ENCODE assay signal across 11 cellular contexts in the genomic region with DNA sequence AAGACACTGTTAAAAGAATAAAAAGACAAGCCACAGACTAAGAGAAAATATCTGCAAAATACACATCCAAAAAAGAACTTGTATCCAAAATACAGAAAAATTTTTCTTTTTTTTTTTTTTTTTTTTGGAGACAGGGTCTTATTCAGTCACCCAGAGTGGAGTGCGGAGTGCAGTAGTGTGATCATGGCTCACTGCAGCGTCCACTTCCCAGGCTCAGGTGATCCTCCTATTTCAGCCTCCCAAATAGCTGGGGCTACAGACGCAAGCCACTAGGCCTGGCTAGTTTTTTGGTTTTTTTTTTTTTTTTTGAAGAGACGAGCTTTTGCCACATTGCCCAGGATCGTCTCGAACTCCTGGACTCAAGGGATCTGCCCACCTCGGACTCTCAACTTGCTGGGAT. TPM values are rescaled to one million over a fixed set of nuclear protein-coding genes. Genes with fewer than 3 reads are reported as not detected.
A peak's percentile ranks its signal among the peaks of the same experiment; 100 is the strongest.
DNase-seq lines count a peak whose midpoint lies in the region; ATAC-seq and TF ChIP-seq lines count a peak whose summit lies in the region.
"Had no signal": no experiment of that assay in that cellular context is flagged by ENCODE, and none has a peak within 500 bp of the region (broad histone marks: within the 10 kb centered on the region; RNA-seq: fewer than 3 reads in every experiment).

No MANE protein-coding gene starts in this region.

- no peak for TF ChIP-seq POLR2A in esophagus squamous epithelium (IDR thresholded peaks at IDR 0.05)

- H3K27ac ChIP-seq in BLaER1, result no peak overlapping the region
- no peak overlapping the region for H3K27ac ChIP-seq in hepatocyte
- no peak overlapping the region for H3K27ac ChIP-seq in esophagus squamous epithelium

- TF ChIP-seq CTCF in hepatocyte (IDR thresholded peaks at IDR 0.05; ENCODE audit: poor library complexity) (no peak), esophagus squamous epithelium (IDR thresholded peaks at IDR 0.05) (no peak), Caco-2 (IDR thresholded peaks at IDR 0.05; ENCODE audit: insufficient read depth in 1 of 2, low read depth in 1 of 2, low read length in 1 of 2, severe bottlenecking in 1 of 2, unreplicated experiment in 1 of 2) (no peak)

- H3K4me1 Mint-ChIP-seq in activated CD4-positive, alpha-beta memory T cell treated with anti-CD3 and anti-CD28 coated beads for 36 hours (ENCODE audit: low read depth), result peaks cover 48% of the 10 kb centered on the region
- H3K4me1 Mint-ChIP-seq in Caco-2 (ENCODE audit: low read depth, unreplicated experiment), result no peaks in the 10 kb centered on the region

- no peaks in the 10 kb centered on the region for H3K9me3 Mint-ChIP-seq in activated CD4-positive, alpha-beta memory T cell treated with anti-CD3 and anti-CD28 coated beads for 36 hours
- H3K9me3 Mint-ChIP-seq in Caco-2 (ENCODE audit: unreplicated experiment), result no peaks in the 10 kb centered on the region

- peaks cover 24% of the 10 kb centered on the region; the same call in 1 of the 2 replicates for H3K36me3 ChIP-seq in BLaER1
- H3K36me3 ChIP-seq in hepatocyte (replicated peaks; ENCODE audit: insufficient read depth, low read depth), result no peaks in the 10 kb centered on the region
- peaks cover 0 to 6% (median 0%) of the 10 kb centered on the region in 3 donors for H3K36me3 ChIP-seq in esophagus squamous epithelium
- H3K36me3 ChIP-seq in Caco-2 (ENCODE audit: control insufficient read depth, insufficient read depth, low read length), result no peaks in the 10 kb centered on the region

- H4K20me1 ChIP-seq in BLaER1, result peaks cover 51% of the 10 kb centered on the region
- H4K20me1 ChIP-seq in hepatocyte (ENCODE audit: insufficient read depth, poor library complexity, severe bottlenecking), result no peaks in the 10 kb centered on the region

- H3K27me3 ChIP-seq in BLaER1, result no peaks in the 10 kb centered on the region
- H3K27me3 ChIP-seq in hepatocyte, result no peaks in the 10 kb centered on the region
- H3K27me3 ChIP-seq in esophagus squamous epithelium, result no peaks in the 10 kb centered on the region
- H3K27me3 ChIP-seq in Caco-2 (replicated peaks; ENCODE audit: control insufficient read depth, insufficient read depth, low read length), result no peaks in the 10 kb centered on the region

- POLR2A ChIA-PET in activated CD4-positive, alpha-beta memory T cell treated with anti-CD3 and anti-CD28 coated beads for 36 hours (lab: Charles Lee), result interaction anchor here (0.9 to 1.1 kb wide), 2 partner anchors 15 to 16 kb away, joined by 3 read pairs; no protein-coding TSS in a partner anchor
- POLR2A ChIA-PET in Caco-2 (lab: Charles Lee), result no interaction called here

- peaks cover 2% of the 10 kb centered on the region for H3K27me3 Mint-ChIP-seq in activated CD4-positive, alpha-beta memory T cell treated with anti-CD3 and anti-CD28 coated beads for 36 hours
- no peaks in the 10 kb centered on the region for H3K27me3 Mint-ChIP-seq in Caco-2 (ENCODE audit: insufficient read depth, unreplicated experiment)

- intact Hi-C loops in activated CD4-positive, alpha-beta memory T cell treated with anti-CD3 and anti-CD28 coated beads for 36 hours (cut with micrococcal nuclease), result loop anchor here (5.0 kb wide), 1 partner anchor 278 kb away; no protein-coding TSS in a partner anchor
- intact Hi-C loops in esophagus squamous epithelium (cut with DNase I) (no loop called here), Caco-2 (cut with micrococcal nuclease; ENCODE audit: unreplicated experiment) (no loop called here)

- peaks cover 13% of the 10 kb centered on the region for H3K36me3 Mint-ChIP-seq in activated CD4-positive, alpha-beta memory T cell treated with anti-CD3 and anti-CD28 coated beads for 36 hours
- H3K36me3 Mint-ChIP-seq in Caco-2 (ENCODE audit: insufficient read depth, unreplicated experiment), result no peaks in the 10 kb centered on the region

- no TSS peak for BruUV-seq in Caco-2 (replicated peaks; lab: Mats Ljungman, UMichigan)

- CTCF ChIA-PET in activated CD4-positive, alpha-beta memory T cell treated with anti-CD3 and anti-CD28 coated beads for 36 hours (lab: Charles Lee), result no interaction called here
- CTCF ChIA-PET in Caco-2 (lab: Charles Lee), result no interaction called here

- no peak overlapping the region for H2AFZ ChIP-seq in hepatocyte

- H3K9me3 ChIP-seq in BLaER1 (no peaks in the 10 kb centered on the region), hepatocyte (ENCODE audit: low read depth) (no peaks in the 10 kb centered on the region), esophagus squamous epithelium (no peaks in the 10 kb centered on the region), Caco-2 (no peaks in the 10 kb centered on the region)

- H3K9ac ChIP-seq in BLaER1, result 0 out of 2 replicates have a peak overlapping the region, but pooled peaks have one; percentile 38

- H3K4me1 ChIP-seq in BLaER1, result peaks cover 27% of the 10 kb centered on the region
- peaks cover 22% of the 10 kb centered on the region for H3K4me1 ChIP-seq in hepatocyte (ENCODE audit: insufficient read depth)
- peaks cover 6 to 45% (median 19%) of the 10 kb centered on the region in 3 donors for H3K4me1 ChIP-seq in esophagus squamous epithelium
- peaks cover 8% of the 10 kb centered on the region for H3K4me1 ChIP-seq in Caco-2

- WGBS in hepatocyte (ENCODE audit: low lambda C conversion rate, missing lambda C conversion rate), result 91% methylated on average over 7 of the region's 7 CpGs
- 72 to 85% methylated on average over 7 of the region's 7 CpGs for WGBS in esophagus squamous epithelium, 2 donors

- H3K79me2 ChIP-seq in hepatocyte, result peaks cover 72% of the 10 kb centered on the region

- peak overlapping the region; percentile 45; the same call in 1 of the 2 replicates for H3K4me3 ChIP-seq in BLaER1
- H3K4me3 ChIP-seq in GM08714 (ENCODE audit: low read length), result peak overlapping the region; percentile 61
- H3K4me3 ChIP-seq in hepatocyte, result no peak overlapping the region
- no peak overlapping the region for H3K4me3 ChIP-seq in esophagus squamous epithelium
- H3K4me3 ChIP-seq in Caco-2 (ENCODE audit: low read depth, low read length), result no peak overlapping the region
- H3K4me3 ChIP-seq: lung had no signal

- ATAC-seq in HG03025 (IDR thresholded peaks at IDR 0.05; ENCODE audit: low FRiP score, unreplicated experiment), result no peak

- H3K4me2 ChIP-seq in BLaER1 (peak overlapping the region; percentile 75), hepatocyte (peak overlapping the region; percentile 76)

- H3K9me2 ChIP-seq in hepatocyte (replicated peaks; ENCODE audit: insufficient read depth), result no peaks in the 10 kb centered on the region

- DNase-seq in activated CD4-positive, alpha-beta memory T cell treated with anti-CD3 and anti-CD28 coated beads for 36 hours, result no peak
- DNase-seq in hepatocyte (ENCODE audit: low spot score), result no peak
- no peak for DNase-seq in esophagus squamous epithelium (lab: John Stamatoyannopoulos, UW)
- no peak for DNase-seq in stimulated activated CD4-positive, alpha-beta T cell treated with anti-CD3 and anti-CD28 coated beads, Interleukin-2, amount 100 ng/mL, for 24 hours
- DNase-seq in Caco-2, result no peak
- DNase-seq: DMS 273 treated with DMSO at 0.1 percent for 48 hours, NCI-H1105 treated with DMSO at 0.1 percent for 48 hours had no signal

- peak overlapping the region; percentile 28 for H3K4me3 Mint-ChIP-seq in activated CD4-positive, alpha-beta memory T cell treated with anti-CD3 and anti-CD28 coated beads for 36 hours
- no peak overlapping the region for H3K4me3 Mint-ChIP-seq in Caco-2 (ENCODE audit: unreplicated experiment)

- no peak overlapping the region for H3K27ac Mint-ChIP-seq in activated CD4-positive, alpha-beta memory T cell treated with anti-CD3 and anti-CD28 coated beads for 36 hours
- no peak overlapping the region for H3K27ac Mint-ChIP-seq in Caco-2 (ENCODE audit: unreplicated experiment)

RNA-seq across cellular contexts. Expression of a gene that starts 3.1 kb away (rescaled TPM):
- total RNA-seq in activated CD4-positive, alpha-beta memory T cell treated with anti-CD3 and anti-CD28 coated beads for 36 hours, result 10 to 100 TPM; 22.4 to 24.7 TPM
- total RNA-seq in hepatocyte (17.0 and 20.4 TPM in 2 replicates), esophagus squamous epithelium (10 to 100 TPM in 1 of 4 donors, 1 to 10 TPM in 3; 8.3 to 10.2 (median 9.8) TPM), Caco-2 (2022) (14.0 and 14.3 TPM in 2 replicates)
- polyA plus RNA-seq in hepatocyte, result 6.3 and 10.1 TPM in 2 replicates

RNA-seq across cellular contexts. Expression of a gene that starts 15.5 kb away (rescaled TPM):
- total RNA-seq in activated CD4-positive, alpha-beta memory T cell treated with anti-CD3 and anti-CD28 coated beads for 36 hours, result 10 to 100 TPM in 1 of 2 experiments, 1 to 10 TPM in 1; 10.0 to 10.2 TPM
- total RNA-seq in hepatocyte (14.8 and 20.5 TPM in 2 replicates), esophagus squamous epithelium (1 to 10 TPM; 1.1 to 8.2 (median 3.2) TPM), Caco-2 (2022) (12.0 and 12.2 TPM in 2 replicates)
- polyA plus RNA-seq in hepatocyte, result 5.4 and 6.7 TPM in 2 replicates

RNA-seq across cellular contexts. Expression of a gene that starts 49.2 kb away (rescaled TPM):
- total RNA-seq in activated CD4-positive, alpha-beta memory T cell treated with anti-CD3 and anti-CD28 coated beads for 36 hours, result not detected
- total RNA-seq in hepatocyte (0.12 and 0.83 TPM in 2 replicates), esophagus squamous epithelium (under 1 TPM in 2 of 4 donors, not detected in 2; 0.09 to 0.19 TPM), Caco-2 (2022) (0.20 and 0.23 TPM in 2 replicates)
- polyA plus RNA-seq in hepatocyte, result 0.43 and 0.46 TPM in 2 replicates

Comparison
In these comparisons a context has a peak if more than half of its experiments do, and no peak if none do; other contexts are left out.
1. H3K4me3 ChIP-seq: peak in BLaER1 (single experiment) and GM08714 (single experiment); none in hepatocyte (single experiment), esophagus squamous epithelium (0 of 4) and Caco-2 (single experiment).